1 cellular context compared by ENCODE assay signal in the genomic region with DNA sequence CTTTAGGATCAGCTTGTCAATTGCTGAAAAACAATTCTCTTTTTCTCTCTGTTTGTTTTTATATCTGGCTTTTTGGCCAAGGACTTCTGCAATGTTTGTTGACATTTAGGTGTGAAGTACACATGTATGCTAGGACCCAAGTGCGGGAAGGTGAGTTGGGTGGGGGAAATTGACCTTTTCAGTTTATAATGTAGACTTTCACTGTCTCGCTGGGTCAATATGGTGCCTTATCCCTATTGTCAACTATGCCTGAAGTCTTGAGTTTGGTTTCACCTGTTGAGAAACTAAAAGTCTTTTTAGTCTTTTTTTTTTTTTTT.
TF ChIP-seq lines count a peak whose summit lies in the region.

No MANE protein-coding gene starts in this region.

TF ChIP-seq in HepG2, 621 proteins besides CTCF, POLR2A, EP300 and RAD21 (continues in another document):
- TF ChIP-seq GFI1 (CRISPR knock-in tag; IDR thresholded peaks at IDR 0.05; ENCODE audit: borderline replicate concordance) (no peak), ZNF850 (CRISPR knock-in tag; conservative IDR thresholded peaks at IDR 0.05) (no peak), RARA (CRISPR knock-in tag; IDR thresholded peaks at IDR 0.05) (peak; percentile 67), ZNF766 (CRISPR knock-in tag; IDR thresholded peaks at IDR 0.05; ENCODE audit: borderline replicate concordance) (0 out of 2 replicates have a peak, but pooled peaks have one; percentile 45), BRCA1 (CRISPR knock-in tag; IDR thresholded peaks at IDR 0.05) (no peak), HHEX (CRISPR knock-in tag; IDR thresholded peaks at IDR 0.05) (peak; percentile 97), HNF4A (CRISPR knock-in tag; IDR thresholded peaks at IDR 0.05) (peak; percentile 28; the same call in 1 of the 2 replicates), SOX6 (IDR thresholded peaks at IDR 0.05) (no peak), SOX6 (CRISPR knock-in tag; IDR thresholded peaks at IDR 0.05) (peak; percentile 70; the same call in 1 of the 2 replicates), ZNF431 (CRISPR knock-in tag; IDR thresholded peaks at IDR 0.05; ENCODE audit: borderline replicate concordance, low read depth) (no peak), HMG20A (CRISPR knock-in tag; IDR thresholded peaks at IDR 0.05; ENCODE audit: borderline replicate concordance) (0 out of 2 replicates have a peak, but pooled peaks have one; percentile 28), DMAP1 (CRISPR knock-in tag; IDR thresholded peaks at IDR 0.05) (no peak), NR2F6 (IDR thresholded peaks at IDR 0.05) (peak; percentile 85), NR2F6 (CRISPR knock-in tag; IDR thresholded peaks at IDR 0.05) (peak; percentile 79), TBX2 (CRISPR knock-in tag; IDR thresholded peaks at IDR 0.05; ENCODE audit: borderline replicate concordance) (peak; percentile 95)
- TF ChIP-seq, protein P1, sequence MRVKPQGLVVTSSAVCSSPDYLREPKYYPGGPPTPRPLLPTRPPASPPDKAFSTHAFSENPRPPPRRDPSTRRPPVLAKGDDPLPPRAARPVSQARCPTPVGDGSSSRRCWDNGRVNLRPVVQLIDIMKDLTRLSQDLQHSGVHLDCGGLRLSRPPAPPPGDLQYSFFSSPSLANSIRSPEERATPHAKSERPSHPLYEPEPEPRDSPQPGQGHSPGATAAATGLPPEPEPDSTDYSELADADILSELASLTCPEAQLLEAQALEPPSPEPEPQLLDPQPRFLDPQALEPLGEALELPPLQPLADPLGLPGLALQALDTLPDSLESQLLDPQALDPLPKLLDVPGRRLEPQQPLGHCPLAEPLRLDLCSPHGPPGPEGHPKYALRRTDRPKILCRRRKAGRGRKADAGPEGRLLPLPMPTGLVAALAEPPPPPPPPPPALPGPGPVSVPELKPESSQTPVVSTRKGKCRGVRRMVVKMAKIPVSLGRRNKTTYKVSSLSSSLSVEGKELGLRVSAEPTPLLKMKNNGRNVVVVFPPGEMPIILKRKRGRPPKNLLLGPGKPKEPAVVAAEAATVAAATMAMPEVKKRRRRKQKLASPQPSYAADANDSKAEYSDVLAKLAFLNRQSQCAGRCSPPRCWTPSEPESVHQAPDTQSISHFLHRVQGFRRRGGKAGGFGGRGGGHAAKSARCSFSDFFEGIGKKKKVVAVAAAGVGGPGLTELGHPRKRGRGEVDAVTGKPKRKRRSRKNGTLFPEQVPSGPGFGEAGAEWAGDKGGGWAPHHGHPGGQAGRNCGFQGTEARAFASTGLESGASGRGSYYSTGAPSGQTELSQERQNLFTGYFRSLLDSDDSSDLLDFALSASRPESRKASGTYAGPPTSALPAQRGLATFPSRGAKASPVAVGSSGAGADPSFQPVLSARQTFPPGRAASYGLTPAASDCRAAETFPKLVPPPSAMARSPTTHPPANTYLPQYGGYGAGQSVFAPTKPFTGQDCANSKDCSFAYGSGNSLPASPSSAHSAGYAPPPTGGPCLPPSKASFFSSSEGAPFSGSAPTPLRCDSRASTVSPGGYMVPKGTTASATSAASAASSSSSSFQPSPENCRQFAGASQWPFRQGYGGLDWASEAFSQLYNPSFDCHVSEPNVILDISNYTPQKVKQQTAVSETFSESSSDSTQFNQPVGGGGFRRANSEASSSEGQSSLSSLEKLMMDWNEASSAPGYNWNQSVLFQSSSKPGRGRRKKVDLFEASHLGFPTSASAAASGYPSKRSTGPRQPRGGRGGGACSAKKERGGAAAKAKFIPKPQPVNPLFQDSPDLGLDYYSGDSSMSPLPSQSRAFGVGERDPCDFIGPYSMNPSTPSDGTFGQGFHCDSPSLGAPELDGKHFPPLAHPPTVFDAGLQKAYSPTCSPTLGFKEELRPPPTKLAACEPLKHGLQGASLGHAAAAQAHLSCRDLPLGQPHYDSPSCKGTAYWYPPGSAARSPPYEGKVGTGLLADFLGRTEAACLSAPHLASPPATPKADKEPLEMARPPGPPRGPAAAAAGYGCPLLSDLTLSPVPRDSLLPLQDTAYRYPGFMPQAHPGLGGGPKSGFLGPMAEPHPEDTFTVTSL (CRISPR knock-in tag; IDR thresholded peaks at IDR 0.05; ENCODE audit: borderline replicate concordance), result peak; percentile 33; the same call in 1 of the 2 replicates
- TF ChIP-seq, protein P2, sequence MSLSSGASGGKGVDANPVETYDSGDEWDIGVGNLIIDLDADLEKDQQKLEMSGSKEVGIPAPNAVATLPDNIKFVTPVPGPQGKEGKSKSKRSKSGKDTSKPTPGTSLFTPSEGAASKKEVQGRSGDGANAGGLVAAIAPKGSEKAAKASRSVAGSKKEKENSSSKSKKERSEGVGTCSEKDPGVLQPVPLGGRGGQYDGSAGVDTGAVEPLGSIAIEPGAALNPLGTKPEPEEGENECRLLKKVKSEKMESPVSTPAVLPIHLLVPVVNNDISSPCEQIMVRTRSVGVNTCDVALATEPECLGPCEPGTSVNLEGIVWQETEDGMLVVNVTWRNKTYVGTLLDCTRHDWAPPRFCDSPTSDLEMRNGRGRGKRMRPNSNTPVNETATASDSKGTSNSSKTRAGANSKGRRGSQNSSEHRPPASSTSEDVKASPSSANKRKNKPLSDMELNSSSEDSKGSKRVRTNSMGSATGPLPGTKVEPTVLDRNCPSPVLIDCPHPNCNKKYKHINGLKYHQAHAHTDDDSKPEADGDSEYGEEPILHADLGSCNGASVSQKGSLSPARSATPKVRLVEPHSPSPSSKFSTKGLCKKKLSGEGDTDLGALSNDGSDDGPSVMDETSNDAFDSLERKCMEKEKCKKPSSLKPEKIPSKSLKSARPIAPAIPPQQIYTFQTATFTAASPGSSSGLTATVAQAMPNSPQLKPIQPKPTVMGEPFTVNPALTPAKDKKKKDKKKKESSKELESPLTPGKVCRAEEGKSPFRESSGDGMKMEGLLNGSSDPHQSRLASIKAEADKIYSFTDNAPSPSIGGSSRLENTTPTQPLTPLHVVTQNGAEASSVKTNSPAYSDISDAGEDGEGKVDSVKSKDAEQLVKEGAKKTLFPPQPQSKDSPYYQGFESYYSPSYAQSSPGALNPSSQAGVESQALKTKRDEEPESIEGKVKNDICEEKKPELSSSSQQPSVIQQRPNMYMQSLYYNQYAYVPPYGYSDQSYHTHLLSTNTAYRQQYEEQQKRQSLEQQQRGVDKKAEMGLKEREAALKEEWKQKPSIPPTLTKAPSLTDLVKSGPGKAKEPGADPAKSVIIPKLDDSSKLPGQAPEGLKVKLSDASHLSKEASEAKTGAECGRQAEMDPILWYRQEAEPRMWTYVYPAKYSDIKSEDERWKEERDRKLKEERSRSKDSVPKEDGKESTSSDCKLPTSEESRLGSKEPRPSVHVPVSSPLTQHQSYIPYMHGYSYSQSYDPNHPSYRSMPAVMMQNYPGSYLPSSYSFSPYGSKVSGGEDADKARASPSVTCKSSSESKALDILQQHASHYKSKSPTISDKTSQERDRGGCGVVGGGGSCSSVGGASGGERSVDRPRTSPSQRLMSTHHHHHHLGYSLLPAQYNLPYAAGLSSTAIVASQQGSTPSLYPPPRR (CRISPR knock-in tag; IDR thresholded peaks at IDR 0.05; ENCODE audit: borderline replicate concordance), result peak; percentile 88
- TF ChIP-seq, protein P3, sequence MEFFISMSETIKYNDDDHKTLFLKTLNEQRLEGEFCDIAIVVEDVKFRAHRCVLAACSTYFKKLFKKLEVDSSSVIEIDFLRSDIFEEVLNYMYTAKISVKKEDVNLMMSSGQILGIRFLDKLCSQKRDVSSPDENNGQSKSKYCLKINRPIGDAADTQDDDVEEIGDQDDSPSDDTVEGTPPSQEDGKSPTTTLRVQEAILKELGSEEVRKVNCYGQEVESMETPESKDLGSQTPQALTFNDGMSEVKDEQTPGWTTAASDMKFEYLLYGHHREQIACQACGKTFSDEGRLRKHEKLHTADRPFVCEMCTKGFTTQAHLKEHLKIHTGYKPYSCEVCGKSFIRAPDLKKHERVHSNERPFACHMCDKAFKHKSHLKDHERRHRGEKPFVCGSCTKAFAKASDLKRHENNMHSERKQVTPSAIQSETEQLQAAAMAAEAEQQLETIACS (CRISPR knock-in tag; IDR thresholded peaks at IDR 0.05), result no peak
- TF ChIP-seq, protein P4, sequence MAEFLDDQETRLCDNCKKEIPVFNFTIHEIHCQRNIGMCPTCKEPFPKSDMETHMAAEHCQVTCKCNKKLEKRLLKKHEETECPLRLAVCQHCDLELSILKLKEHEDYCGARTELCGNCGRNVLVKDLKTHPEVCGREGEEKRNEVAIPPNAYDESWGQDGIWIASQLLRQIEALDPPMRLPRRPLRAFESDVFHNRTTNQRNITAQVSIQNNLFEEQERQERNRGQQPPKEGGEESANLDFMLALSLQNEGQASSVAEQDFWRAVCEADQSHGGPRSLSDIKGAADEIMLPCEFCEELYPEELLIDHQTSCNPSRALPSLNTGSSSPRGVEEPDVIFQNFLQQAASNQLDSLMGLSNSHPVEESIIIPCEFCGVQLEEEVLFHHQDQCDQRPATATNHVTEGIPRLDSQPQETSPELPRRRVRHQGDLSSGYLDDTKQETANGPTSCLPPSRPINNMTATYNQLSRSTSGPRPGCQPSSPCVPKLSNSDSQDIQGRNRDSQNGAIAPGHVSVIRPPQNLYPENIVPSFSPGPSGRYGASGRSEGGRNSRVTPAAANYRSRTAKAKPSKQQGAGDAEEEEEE (CRISPR knock-in tag; IDR thresholded peaks at IDR 0.05; ENCODE audit: borderline replicate concordance), result no peak
- TF ChIP-seq, protein P5, sequence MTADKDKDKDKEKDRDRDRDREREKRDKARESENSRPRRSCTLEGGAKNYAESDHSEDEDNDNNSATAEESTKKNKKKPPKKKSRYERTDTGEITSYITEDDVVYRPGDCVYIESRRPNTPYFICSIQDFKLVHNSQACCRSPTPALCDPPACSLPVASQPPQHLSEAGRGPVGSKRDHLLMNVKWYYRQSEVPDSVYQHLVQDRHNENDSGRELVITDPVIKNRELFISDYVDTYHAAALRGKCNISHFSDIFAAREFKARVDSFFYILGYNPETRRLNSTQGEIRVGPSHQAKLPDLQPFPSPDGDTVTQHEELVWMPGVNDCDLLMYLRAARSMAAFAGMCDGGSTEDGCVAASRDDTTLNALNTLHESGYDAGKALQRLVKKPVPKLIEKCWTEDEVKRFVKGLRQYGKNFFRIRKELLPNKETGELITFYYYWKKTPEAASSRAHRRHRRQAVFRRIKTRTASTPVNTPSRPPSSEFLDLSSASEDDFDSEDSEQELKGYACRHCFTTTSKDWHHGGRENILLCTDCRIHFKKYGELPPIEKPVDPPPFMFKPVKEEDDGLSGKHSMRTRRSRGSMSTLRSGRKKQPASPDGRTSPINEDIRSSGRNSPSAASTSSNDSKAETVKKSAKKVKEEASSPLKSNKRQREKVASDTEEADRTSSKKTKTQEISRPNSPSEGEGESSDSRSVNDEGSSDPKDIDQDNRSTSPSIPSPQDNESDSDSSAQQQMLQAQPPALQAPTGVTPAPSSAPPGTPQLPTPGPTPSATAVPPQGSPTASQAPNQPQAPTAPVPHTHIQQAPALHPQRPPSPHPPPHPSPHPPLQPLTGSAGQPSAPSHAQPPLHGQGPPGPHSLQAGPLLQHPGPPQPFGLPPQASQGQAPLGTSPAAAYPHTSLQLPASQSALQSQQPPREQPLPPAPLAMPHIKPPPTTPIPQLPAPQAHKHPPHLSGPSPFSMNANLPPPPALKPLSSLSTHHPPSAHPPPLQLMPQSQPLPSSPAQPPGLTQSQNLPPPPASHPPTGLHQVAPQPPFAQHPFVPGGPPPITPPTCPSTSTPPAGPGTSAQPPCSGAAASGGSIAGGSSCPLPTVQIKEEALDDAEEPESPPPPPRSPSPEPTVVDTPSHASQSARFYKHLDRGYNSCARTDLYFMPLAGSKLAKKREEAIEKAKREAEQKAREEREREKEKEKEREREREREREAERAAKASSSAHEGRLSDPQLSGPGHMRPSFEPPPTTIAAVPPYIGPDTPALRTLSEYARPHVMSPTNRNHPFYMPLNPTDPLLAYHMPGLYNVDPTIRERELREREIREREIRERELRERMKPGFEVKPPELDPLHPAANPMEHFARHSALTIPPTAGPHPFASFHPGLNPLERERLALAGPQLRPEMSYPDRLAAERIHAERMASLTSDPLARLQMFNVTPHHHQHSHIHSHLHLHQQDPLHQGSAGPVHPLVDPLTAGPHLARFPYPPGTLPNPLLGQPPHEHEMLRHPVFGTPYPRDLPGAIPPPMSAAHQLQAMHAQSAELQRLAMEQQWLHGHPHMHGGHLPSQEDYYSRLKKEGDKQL (CRISPR knock-in tag; IDR thresholded peaks at IDR 0.05; ENCODE audit: low read depth), result peak; percentile 59; the same call in 1 of the 2 replicates
- TF ChIP-seq, protein P6, sequence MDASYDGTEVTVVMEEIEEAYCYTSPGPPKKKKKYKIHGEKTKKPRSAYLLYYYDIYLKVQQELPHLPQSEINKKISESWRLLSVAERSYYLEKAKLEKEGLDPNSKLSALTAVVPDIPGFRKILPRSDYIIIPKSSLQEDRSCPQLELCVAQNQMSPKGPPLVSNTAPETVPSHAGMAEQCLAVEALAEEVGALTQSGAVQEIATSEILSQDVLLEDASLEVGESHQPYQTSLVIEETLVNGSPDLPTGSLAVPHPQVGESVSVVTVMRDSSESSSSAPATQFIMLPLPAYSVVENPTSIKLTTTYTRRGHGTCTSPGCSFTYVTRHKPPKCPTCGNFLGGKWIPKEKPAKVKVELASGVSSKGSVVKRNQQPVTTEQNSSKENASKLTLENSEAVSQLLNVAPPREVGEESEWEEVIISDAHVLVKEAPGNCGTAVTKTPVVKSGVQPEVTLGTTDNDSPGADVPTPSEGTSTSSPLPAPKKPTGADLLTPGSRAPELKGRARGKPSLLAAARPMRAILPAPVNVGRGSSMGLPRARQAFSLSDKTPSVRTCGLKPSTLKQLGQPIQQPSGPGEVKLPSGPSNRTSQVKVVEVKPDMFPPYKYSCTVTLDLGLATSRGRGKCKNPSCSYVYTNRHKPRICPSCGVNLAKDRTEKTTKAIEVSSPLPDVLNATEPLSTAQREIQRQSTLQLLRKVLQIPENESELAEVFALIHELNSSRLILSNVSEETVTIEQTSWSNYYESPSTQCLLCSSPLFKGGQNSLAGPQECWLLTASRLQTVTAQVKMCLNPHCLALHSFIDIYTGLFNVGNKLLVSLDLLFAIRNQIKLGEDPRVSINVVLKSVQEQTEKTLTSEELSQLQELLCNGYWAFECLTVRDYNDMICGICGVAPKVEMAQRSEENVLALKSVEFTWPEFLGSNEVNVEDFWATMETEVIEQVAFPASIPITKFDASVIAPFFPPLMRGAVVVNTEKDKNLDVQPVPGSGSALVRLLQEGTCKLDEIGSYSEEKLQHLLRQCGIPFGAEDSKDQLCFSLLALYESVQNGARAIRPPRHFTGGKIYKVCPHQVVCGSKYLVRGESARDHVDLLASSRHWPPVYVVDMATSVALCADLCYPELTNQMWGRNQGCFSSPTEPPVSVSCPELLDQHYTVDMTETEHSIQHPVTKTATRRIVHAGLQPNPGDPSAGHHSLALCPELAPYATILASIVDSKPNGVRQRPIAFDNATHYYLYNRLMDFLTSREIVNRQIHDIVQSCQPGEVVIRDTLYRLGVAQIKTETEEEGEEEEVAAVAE (CRISPR knock-in tag; IDR thresholded peaks at IDR 0.05; ENCODE audit: borderline replicate concordance), result 0 out of 2 replicates have a peak, but pooled peaks have one; percentile 28
- TF ChIP-seq, protein P7, sequence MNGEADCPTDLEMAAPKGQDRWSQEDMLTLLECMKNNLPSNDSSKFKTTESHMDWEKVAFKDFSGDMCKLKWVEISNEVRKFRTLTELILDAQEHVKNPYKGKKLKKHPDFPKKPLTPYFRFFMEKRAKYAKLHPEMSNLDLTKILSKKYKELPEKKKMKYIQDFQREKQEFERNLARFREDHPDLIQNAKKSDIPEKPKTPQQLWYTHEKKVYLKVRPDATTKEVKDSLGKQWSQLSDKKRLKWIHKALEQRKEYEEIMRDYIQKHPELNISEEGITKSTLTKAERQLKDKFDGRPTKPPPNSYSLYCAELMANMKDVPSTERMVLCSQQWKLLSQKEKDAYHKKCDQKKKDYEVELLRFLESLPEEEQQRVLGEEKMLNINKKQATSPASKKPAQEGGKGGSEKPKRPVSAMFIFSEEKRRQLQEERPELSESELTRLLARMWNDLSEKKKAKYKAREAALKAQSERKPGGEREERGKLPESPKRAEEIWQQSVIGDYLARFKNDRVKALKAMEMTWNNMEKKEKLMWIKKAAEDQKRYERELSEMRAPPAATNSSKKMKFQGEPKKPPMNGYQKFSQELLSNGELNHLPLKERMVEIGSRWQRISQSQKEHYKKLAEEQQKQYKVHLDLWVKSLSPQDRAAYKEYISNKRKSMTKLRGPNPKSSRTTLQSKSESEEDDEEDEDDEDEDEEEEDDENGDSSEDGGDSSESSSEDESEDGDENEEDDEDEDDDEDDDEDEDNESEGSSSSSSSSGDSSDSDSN (CRISPR knock-in tag; IDR thresholded peaks at IDR 0.05), result 0 out of 2 replicates have a peak, but pooled peaks have one; percentile 15
